Comparison of ENCODE assay signal across 9 cellular contexts in genomic region chr12:13941258-13942249, GRCh38. TPM values are rescaled to one million over a fixed set of nuclear protein-coding genes. Genes with fewer than 3 reads are reported as not detected.
DNase-seq lines count a peak whose midpoint lies in the region; ATAC-seq and TF ChIP-seq lines count a peak whose summit lies in the region.
"Had no signal": no experiment of that assay in that cellular context is flagged by ENCODE, and none has a peak within 500 bp of the region (broad histone marks: within the 10 kb centered on the region; RNA-seq: fewer than 3 reads in every experiment).

No MANE protein-coding gene starts in this region.

- peak overlapping the region; percentile 23 for H3K4me3 Mint-ChIP-seq in Caco-2 (ENCODE audit: unreplicated experiment)

- no TSS peak for BruUV-seq in Caco-2 (replicated peaks; lab: Mats Ljungman, UMichigan)

- whole genome bisulfite sequencing in neuronal stem cell (ENCODE audit: extremely low coverage in 2 of 2, insufficient read length in 2 of 2, insufficient replicate concordance in 1 of 2), 2 donors, result no CpG with 5 or more reads among the region's 12 CpGs

- peaks cover 24% of the 10 kb centered on the region for H3K4me1 Mint-ChIP-seq in Caco-2 (ENCODE audit: low read depth, unreplicated experiment)

- peak; percentile 90 for DNase-seq in Caco-2
- peak; percentile 33 for DNase-seq in NCI-H82 treated with DMSO at 0.1 percent for 48 hours (lab: John Stamatoyannopoulos, UW; ENCODE audit: unreplicated experiment)
- peak; percentile 27 for DNase-seq in epithelial cell of prostate (ENCODE audit: low read depth, low spot score)
- peak; percentile 58 for DNase-seq in neuronal stem cell (ENCODE audit: low spot score)
- DNase-seq in NCI-H2171 (lab: John Stamatoyannopoulos, UW), result no peak
- no peak for DNase-seq in GOT3 (lab: John Stamatoyannopoulos, UW)

- no peak overlapping the region for H2BK12ac ChIP-seq in neuronal stem cell (ENCODE audit: low read length)

- H3K4me1 ChIP-seq in Caco-2 (peaks cover 32% of the 10 kb centered on the region), neuronal stem cell (ENCODE audit: control insufficient read depth in 2 of 2, insufficient read depth in 1 of 2, low read depth in 1 of 2, low read length in 2 of 2) (peaks cover 13 to 19% of the 10 kb centered on the region in 2 donors)

- CTCF ChIA-PET in Caco-2 (lab: Charles Lee), result interaction anchor here (0.7 to 2.4 kb wide), 17 partner anchors 9 to 1025 kb away, joined by 3 to 44 read pairs (median 5); partner anchors contain the start of gene GRIN2B

- H2BK120ac ChIP-seq in neuronal stem cell (ENCODE audit: low read depth, low read length), result no peak overlapping the region

- peaks cover 14% of the 10 kb centered on the region for H3K36me3 Mint-ChIP-seq in Caco-2 (ENCODE audit: insufficient read depth, unreplicated experiment)

- H3K36me3 ChIP-seq in Caco-2 (ENCODE audit: control insufficient read depth, insufficient read depth, low read length), result no peaks in the 10 kb centered on the region
- no peaks in the 10 kb centered on the region for H3K36me3 ChIP-seq in neuronal stem cell (replicated peaks in 1 of 2; ENCODE audit: control insufficient read depth in 2 of 2, insufficient read depth in 2 of 2, low read length in 2 of 2)

- peak overlapping the region; percentile 57 for H2AFZ ChIP-seq in neuronal stem cell (ENCODE audit: low read length)

- intact Hi-C loops in Caco-2 (cut with micrococcal nuclease; ENCODE audit: unreplicated experiment), result loop anchor here (1.0 to 10.0 kb wide), 9 partner anchors 21 to 684 kb away; no protein-coding TSS in a partner anchor

- no peak overlapping the region for H3K27ac ChIP-seq in epithelial cell of prostate
- H3K27ac ChIP-seq in neuronal stem cell (replicated peaks; ENCODE audit: low read length), result no peak overlapping the region
- H3K27ac ChIP-seq: SK-N-MC had no signal

- H3K23ac ChIP-seq in neuronal stem cell (ENCODE audit: low read depth, low read length, poor library complexity), result no peak overlapping the region

- H3K9me3 ChIP-seq in Caco-2 (peaks cover 16% of the 10 kb centered on the region), neuronal stem cell (replicated peaks in 1 of 2; ENCODE audit: control insufficient read depth in 2 of 2, insufficient read depth in 1 of 2, low read depth in 1 of 2, low read length in 2 of 2) (peaks cover 0 to 15% of the 10 kb centered on the region in 2 donors)

- no peaks in the 10 kb centered on the region for H3K27me3 Mint-ChIP-seq in Caco-2 (ENCODE audit: insufficient read depth, unreplicated experiment)

- H2AK5ac ChIP-seq in neuronal stem cell (ENCODE audit: low read depth, low read length), result no peak overlapping the region

- H3K4ac ChIP-seq in neuronal stem cell (ENCODE audit: low read length), result no peak overlapping the region

- peak; percentile 68 for ATAC-seq in GM18519 (IDR thresholded peaks at IDR 0.05; ENCODE audit: low FRiP score, unreplicated experiment)
- peak; percentile 46 for ATAC-seq in HG03565 (IDR thresholded peaks at IDR 0.05; ENCODE audit: unreplicated experiment)

- H3K9me3 Mint-ChIP-seq in Caco-2 (ENCODE audit: unreplicated experiment), result peaks cover 18% of the 10 kb centered on the region

- H3K18ac ChIP-seq in neuronal stem cell (ENCODE audit: low read length), result no peak overlapping the region

- no peak overlapping the region for H3K14ac ChIP-seq in neuronal stem cell (ENCODE audit: low read length)

- H2BK5ac ChIP-seq in neuronal stem cell (ENCODE audit: low read length), result no peak overlapping the region

- peak overlapping the region; percentile 23 for H3K27ac Mint-ChIP-seq in Caco-2 (ENCODE audit: unreplicated experiment)

- H3K27me3 ChIP-seq in Caco-2 (replicated peaks; ENCODE audit: control insufficient read depth, insufficient read depth, low read length), result no peaks in the 10 kb centered on the region
- no peaks in the 10 kb centered on the region for H3K27me3 ChIP-seq in neuronal stem cell (ENCODE audit: control insufficient read depth in 3 of 3, insufficient read depth in 3 of 3, low read depth in 1 of 3, low read length in 3 of 3)

- no peaks in the 10 kb centered on the region for H3K79me1 ChIP-seq in neuronal stem cell (ENCODE audit: low read depth, low read length)

- no peak overlapping the region for H4K8ac ChIP-seq in neuronal stem cell (ENCODE audit: low read depth, low read length)

- no peak overlapping the region for H4K91ac ChIP-seq in neuronal stem cell (ENCODE audit: low read depth, low read length, poor library complexity)

- no peak overlapping the region for H2BK15ac ChIP-seq in neuronal stem cell (ENCODE audit: low read length)

- H3K4me3 ChIP-seq in Caco-2 (ENCODE audit: low read depth, low read length) (no peak overlapping the region), neuronal stem cell (ENCODE audit: low read length in 2 of 2) (no peak overlapping the region)
- H3K4me3 ChIP-seq: SK-N-MC had no signal

- peak; percentile 65 to 91 for TF ChIP-seq CTCF in Caco-2 (IDR thresholded peaks at IDR 0.05; ENCODE audit: insufficient read depth in 1 of 2, low read depth in 1 of 2, low read length in 1 of 2, severe bottlenecking in 1 of 2, unreplicated experiment in 1 of 2)

- H3K4me2 ChIP-seq in neuronal stem cell (ENCODE audit: insufficient read depth, low read length, poor library complexity, severe bottlenecking), result no peak overlapping the region

- POLR2A ChIA-PET in Caco-2 (lab: Charles Lee), result no interaction called here

- H3K9ac ChIP-seq in neuronal stem cell (ENCODE audit: low read depth, low read length, poor library complexity), result no peak overlapping the region

RNA-seq across cellular contexts. Expression of gene GRIN2B, which starts 39.8 kb away (rescaled TPM):
- total RNA-seq in Caco-2 (2022), result 23.4 and 24.4 TPM in 2 replicates
- 0.21 TPM for polyA plus RNA-seq in neuronal stem cell (2013, experiment 1 of 2)
- 0.29 TPM for polyA plus RNA-seq in neuronal stem cell (2013, experiment 2 of 2)

Comparison
In these comparisons a context has a peak if more than half of its experiments do, and no peak if none do; other contexts are left out.
1. DNase-seq: peak in Caco-2 (2 of 2), NCI-H82 treated with DMSO at 0.1 percent for 48 hours (single experiment), epithelial cell of prostate (single experiment) and neuronal stem cell (single experiment); none in NCI-H2171 (single experiment) and GOT3 (single experiment).